ENCODE assay signal across 6 cellular contexts in the genomic region with DNA sequence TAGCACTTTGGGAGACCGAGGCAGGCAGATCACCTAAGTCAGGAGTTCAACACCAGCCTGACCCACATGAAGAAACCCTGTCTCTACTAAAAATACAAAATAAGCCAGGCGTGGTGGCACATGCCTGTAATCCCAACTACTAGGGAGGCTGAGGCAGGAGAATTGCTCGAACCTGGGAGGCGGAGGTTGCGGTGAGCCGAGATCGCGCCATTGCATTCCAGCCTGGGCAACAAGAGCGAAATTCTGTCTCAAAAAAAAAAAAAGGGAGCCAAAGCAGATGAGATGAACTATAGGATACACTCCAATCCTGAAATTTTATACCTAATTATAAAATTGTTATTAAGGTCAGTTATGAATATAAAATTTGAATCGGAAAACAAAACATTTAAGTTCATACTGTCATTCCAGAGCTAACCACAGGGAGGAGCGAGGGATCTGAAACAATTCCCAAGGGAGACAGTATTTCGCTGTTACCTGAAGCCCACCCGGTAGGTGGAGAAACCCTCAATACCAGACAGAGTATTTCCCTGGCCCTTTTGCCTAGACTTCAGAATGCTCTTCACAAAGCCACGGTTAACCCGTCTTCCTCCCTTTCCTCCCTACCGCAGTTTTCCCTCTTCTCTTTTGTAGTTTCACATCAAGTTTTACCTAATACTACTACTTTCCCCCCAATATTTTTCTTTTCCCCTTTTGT. TPM values are rescaled to one million over a fixed set of nuclear protein-coding genes. Genes with fewer than 3 reads are reported as not detected.
A peak's percentile ranks its signal among the peaks of the same experiment; 100 is the strongest.
DNase-seq lines count a peak whose midpoint lies in the region; ATAC-seq, FAIRE-seq and TF ChIP-seq lines count a peak whose summit lies in the region.

No MANE protein-coding gene starts in this region.

- dilution Hi-C loops in keratinocyte (cut with MboI; ENCODE audit: extremely low pct_ligation_motif_present, low sequenced_read_pairs) = no loop called here

- ATAC-seq in HG03378 (IDR thresholded peaks at IDR 0.05; ENCODE audit: unreplicated experiment) = no peak
- no peak for ATAC-seq in HG03108 (IDR thresholded peaks at IDR 0.05; ENCODE audit: unreplicated experiment)

- H3K36me3 ChIP-seq in BLaER1 (peaks cover 47% of the 10 kb centered on the region), keratinocyte (ENCODE audit: control insufficient read depth in 2 of 2, extremely low read depth in 1 of 2, insufficient read depth in 2 of 2, low read length in 2 of 2) (peaks cover 0 to 4% of the 10 kb centered on the region in 2 experiments)

- no peak overlapping the region for H2AFZ ChIP-seq in keratinocyte (ENCODE audit: control insufficient read depth, low read length)

- no peaks in the 10 kb centered on the region for H3K27me3 ChIP-seq in BLaER1
- no peaks in the 10 kb centered on the region for H3K27me3 ChIP-seq in keratinocyte (ENCODE audit: control insufficient read depth, extremely low read depth, insufficient read depth, low read length)

- peaks cover 30% of the 10 kb centered on the region for H3K4me1 ChIP-seq in BLaER1
- H3K4me1 ChIP-seq in keratinocyte (ENCODE audit: control insufficient read depth, extremely low read depth, insufficient read depth, low read length) = peaks cover 15% of the 10 kb centered on the region

- peaks cover 64% of the 10 kb centered on the region for H3K79me2 ChIP-seq in keratinocyte (ENCODE audit: control insufficient read depth, insufficient read depth, low read length)

- FAIRE-seq in keratinocyte (lab: Jason Lieb, UNC) = peak; percentile 29

- DNase-seq in HuH-7.5 (ENCODE audit: low spot score) = peak; percentile 59
- DNase-seq in keratinocyte (ENCODE audit: low read depth, low spot score) = no peak

- H3K9ac ChIP-seq in BLaER1 (peak overlapping the region; percentile 93), keratinocyte (ENCODE audit: control insufficient read depth, extremely low read depth, insufficient read depth, low read length) (peak overlapping the region; percentile 90)

- peaks cover 63% of the 10 kb centered on the region for H4K20me1 ChIP-seq in BLaER1
- H4K20me1 ChIP-seq in keratinocyte (ENCODE audit: control insufficient read depth, extremely low read depth, insufficient read depth, low read length) = peaks cover 12% of the 10 kb centered on the region

- no peaks in the 10 kb centered on the region for H3K9me1 ChIP-seq in keratinocyte (ENCODE audit: control insufficient read depth, extremely low read depth, insufficient read depth, low read length)

- H3K4me2 ChIP-seq in BLaER1 (peak overlapping the region; percentile 94), keratinocyte (ENCODE audit: control insufficient read depth, extremely low read depth, insufficient read depth, low read depth, low read length) (peak overlapping the region; percentile 100)

- no peaks in the 10 kb centered on the region; the same call in 1 of the 2 replicates for H3K9me3 ChIP-seq in BLaER1
- no peaks in the 10 kb centered on the region for H3K9me3 ChIP-seq in keratinocyte (ENCODE audit: control insufficient read depth, low read depth, low read length)

- peak; percentile 76 for TF ChIP-seq CTCF in VCaP (conservative IDR thresholded peaks at IDR 0.05)
- peak; percentile 47 to 70 (median 56) for TF ChIP-seq CTCF in keratinocyte (optimal IDR thresholded peaks at IDR 0.05 in 1 of 3, IDR thresholded peaks at IDR 0.05 in 1 of 3, conservative IDR thresholded peaks at IDR 0.05 in 1 of 3; ENCODE audit: extremely low read depth in 1 of 3, insufficient read depth in 2 of 3, low read length in 3 of 3)

- H3K27ac ChIP-seq in BLaER1 (peak overlapping the region; percentile 92), VCaP (peak overlapping the region; percentile 92), keratinocyte (ENCODE audit: control insufficient read depth, insufficient read depth, low read length) (peak overlapping the region; percentile 81)

- H3K4me3 ChIP-seq in BLaER1 (peak overlapping the region; percentile 95), keratinocyte (ENCODE audit: control insufficient read depth in 2 of 3, extremely low read depth in 1 of 3, insufficient read depth in 2 of 3, low read depth in 1 of 3, low read length in 3 of 3) (peak overlapping the region; percentile 92 to 99 (median 94))

RNA-seq across cellular contexts. Expression of a gene that starts 1.4 kb away (rescaled TPM):
- 31.8 to 86.8 TPM (median 55.5 TPM) in 3 replicates for polyA plus RNA-seq in keratinocyte
- 54.9 TPM for polyA plus RNA-seq in keratinocyte (2011; ENCODE audit: low read depth)
- polyA plus RNA-seq in keratinocyte (2011; cell fraction: cytosol; rRNA removed) = 44.3 and 56.2 TPM in 2 replicates
- 50.1 and 50.4 TPM in 2 replicates for polyA plus RNA-seq in keratinocyte (2011; cell fraction: nucleus; rRNA removed)
- 56.2 and 101 TPM in 2 replicates for polyA plus RNA-seq in keratinocyte (2012; ENCODE audit: low replicate concordance)
- polyA minus RNA-seq in keratinocyte = 36.7 to 58.7 TPM (median 46.5 TPM) in 3 replicates
- 52.4 TPM for polyA minus RNA-seq in keratinocyte (2011; cell fraction: cytosol; rRNA and poly(A)+ RNA removed)
- polyA minus RNA-seq in keratinocyte (2011; cell fraction: nucleus; rRNA and poly(A)+ RNA removed) = 16.7 and 24.4 TPM in 2 replicates

RNA-seq across cellular contexts. Expression of a gene that starts 20.5 kb away (rescaled TPM):
- polyA plus RNA-seq in keratinocyte = 144 to 157 TPM (median 148 TPM) in 3 replicates
- 214 TPM for polyA plus RNA-seq in keratinocyte (2011; ENCODE audit: low read depth)
- polyA plus RNA-seq in keratinocyte (2011; cell fraction: cytosol; rRNA removed) = 119 and 140 TPM in 2 replicates
- polyA plus RNA-seq in keratinocyte (2011; cell fraction: nucleus; rRNA removed) = 107 and 113 TPM in 2 replicates
- polyA plus RNA-seq in keratinocyte (2012; ENCODE audit: low replicate concordance) = 89.9 and 92.1 TPM in 2 replicates
- polyA minus RNA-seq in keratinocyte = 138 to 176 TPM (median 147 TPM) in 3 replicates
- 83.1 TPM for polyA minus RNA-seq in keratinocyte (2011; cell fraction: cytosol; rRNA and poly(A)+ RNA removed)
- polyA minus RNA-seq in keratinocyte (2011; cell fraction: nucleus; rRNA and poly(A)+ RNA removed) = 39.9 and 63.2 TPM in 2 replicates

RNA-seq across cellular contexts. Expression of a gene that starts 27.4 kb away (rescaled TPM):
- polyA plus RNA-seq in keratinocyte = 8.8 to 14.3 TPM (median 8.9 TPM) in 3 replicates
- 4.3 TPM for polyA plus RNA-seq in keratinocyte (2011; ENCODE audit: low read depth)
- polyA plus RNA-seq in keratinocyte (2011; cell fraction: cytosol; rRNA removed) = 3.5 and 8.7 TPM in 2 replicates
- 24.3 and 30.8 TPM in 2 replicates for polyA plus RNA-seq in keratinocyte (2011; cell fraction: nucleus; rRNA removed)
- polyA plus RNA-seq in keratinocyte (2012; ENCODE audit: low replicate concordance) = 8.9 and 9.5 TPM in 2 replicates
- polyA minus RNA-seq in keratinocyte = 3.8 to 11.4 TPM (median 4.2 TPM) in 3 replicates
- 12.9 TPM for polyA minus RNA-seq in keratinocyte (2011; cell fraction: cytosol; rRNA and poly(A)+ RNA removed)
- 5.7 and 6.2 TPM in 2 replicates for polyA minus RNA-seq in keratinocyte (2011; cell fraction: nucleus; rRNA and poly(A)+ RNA removed)

RNA-seq across cellular contexts. Expression of a gene that starts 34.2 kb away (rescaled TPM):
- 8.6 to 22.9 TPM (median 14.7 TPM) in 3 replicates for polyA plus RNA-seq in keratinocyte
- polyA plus RNA-seq in keratinocyte (2011; ENCODE audit: low read depth) = 5.3 TPM
- 9.6 and 16.4 TPM in 2 replicates for polyA plus RNA-seq in keratinocyte (2011; cell fraction: cytosol; rRNA removed)
- 13.2 and 15.4 TPM in 2 replicates for polyA plus RNA-seq in keratinocyte (2011; cell fraction: nucleus; rRNA removed)
- polyA plus RNA-seq in keratinocyte (2012; ENCODE audit: low replicate concordance) = 14.8 and 29.9 TPM in 2 replicates
- 4.7 to 13.2 TPM (median 7.1 TPM) in 3 replicates for polyA minus RNA-seq in keratinocyte
- 6.1 TPM for polyA minus RNA-seq in keratinocyte (2011; cell fraction: cytosol; rRNA and poly(A)+ RNA removed)
- 2.4 and 3.1 TPM in 2 replicates for polyA minus RNA-seq in keratinocyte (2011; cell fraction: nucleus; rRNA and poly(A)+ RNA removed)

RNA-seq across cellular contexts. Expression of a gene that starts 37.5 kb away (rescaled TPM):
- polyA plus RNA-seq in keratinocyte = 79.4 to 101 TPM (median 83.3 TPM) in 3 replicates
- 20.1 TPM for polyA plus RNA-seq in keratinocyte (2011; ENCODE audit: low read depth)
- polyA plus RNA-seq in keratinocyte (2011; cell fraction: cytosol; rRNA removed) = 69.2 and 86.4 TPM in 2 replicates
- polyA plus RNA-seq in keratinocyte (2011; cell fraction: nucleus; rRNA removed) = 79.1 and 81.2 TPM in 2 replicates
- 43.6 and 90.3 TPM in 2 replicates for polyA plus RNA-seq in keratinocyte (2012; ENCODE audit: low replicate concordance)
- 79.1 to 86.3 TPM (median 84.0 TPM) in 3 replicates for polyA minus RNA-seq in keratinocyte
- 106 TPM for polyA minus RNA-seq in keratinocyte (2011; cell fraction: cytosol; rRNA and poly(A)+ RNA removed)
- 30.5 and 33.0 TPM in 2 replicates for polyA minus RNA-seq in keratinocyte (2011; cell fraction: nucleus; rRNA and poly(A)+ RNA removed)
